20 cellular contexts compared by ENCODE assay signal in genomic region chr1:245583575-245584330, GRCh38.
DNase-seq lines count a peak whose midpoint lies in the region; FAIRE-seq and TF ChIP-seq lines count a peak whose summit lies in the region.
"Had no signal": no experiment of that assay in that cellular context is flagged by ENCODE, and none has a peak within 500 bp of the region (broad histone marks: within the 10 kb centered on the region; RNA-seq: fewer than 3 reads in every experiment).

No MANE protein-coding gene starts in this region.

- H3K4me1 ChIP-seq in mammary epithelial cell (ENCODE audit: insufficient read depth, low read length) (no peaks in the 10 kb centered on the region), trophoblast cell (ENCODE audit: control insufficient read depth in 1 of 2, insufficient read depth in 2 of 2, low read length in 2 of 2) (peaks cover 9 to 12% of the 10 kb centered on the region in 2 experiments)
- H3K4me1 ChIP-seq: spleen, suprapubic skin had no signal

- no peak overlapping the region for H4K8ac ChIP-seq in trophoblast cell (ENCODE audit: low read depth, low read length)

- no peak overlapping the region for H3K14ac ChIP-seq in trophoblast cell (ENCODE audit: low read length)

- DNase-seq in MCF 10A (ENCODE audit: unreplicated experiment) = peak; percentile 88
- no peak for DNase-seq in mammary epithelial cell
- peak; percentile 55 for DNase-seq in RCC 7860 (ENCODE audit: low spot score)
- DNase-seq in fibroblast of villous mesenchyme (ENCODE audit: low read depth) = peak; percentile 31
- DNase-seq in trophoblast cell = peak in 1 of 2 donors; percentile 12
- no peak for DNase-seq in NK-92 treated with Interleukin-12 subunit alpha and Interleukin-12 subunit beta, amount 100 ng/mL, for 24 hours (lab: John Stamatoyannopoulos, UW)
- DNase-seq in cerebellar nuclear complex (lab: John Stamatoyannopoulos, UW) = no peak
- no peak for DNase-seq in GF-D8 (lab: John Stamatoyannopoulos, UW)
- DNase-seq: activated B cell treated with CpG ODN at 0.5 μM for 24 hours; activated CD8-positive, alpha-beta T cell treated with anti-CD3 and anti-CD28 coated beads, Interleukin-2, amount 10 ng/mL, durations not matched to agents 7 days and 5 days; activated naive CD8-positive, alpha-beta T cell treated with anti-CD3 and anti-CD28 coated beads, Interleukin-2, amount 10 ng/mL, durations not matched to agents 7 days and 5 days; activated T-cell treated with anti-CD3 and anti-CD28 coated beads, Interleukin-2, amount 50 U/mL, for 72 hours; CD4-positive, alpha-beta T cell; effector memory CD8-positive, alpha-beta T cell; MG63; spleen; T-helper 17 cell had no signal

- H3K4me1 Mint-ChIP-seq in MCF 10A (ENCODE audit: insufficient read depth, unreplicated experiment) = peaks cover 7% of the 10 kb centered on the region
- H3K4me1 Mint-ChIP-seq: activated B cell treated with CpG ODN at 0.5 μM for 24 hours; activated naive CD8-positive, alpha-beta T cell treated with anti-CD3 and anti-CD28 coated beads, Interleukin-2, amount 10 ng/mL, durations not matched to agents 7 days and 5 days; central memory CD8-positive, alpha-beta T cell; T-helper 17 cell had no signal

- no peak overlapping the region for H2BK5ac ChIP-seq in trophoblast cell (ENCODE audit: low read depth, low read length, poor library complexity)

- H3K27me3 Mint-ChIP-seq in MCF 10A (ENCODE audit: insufficient read depth, unreplicated experiment) = peaks cover 40% of the 10 kb centered on the region
- H3K27me3 Mint-ChIP-seq: activated naive CD8-positive, alpha-beta T cell treated with anti-CD3 and anti-CD28 coated beads, Interleukin-2, amount 10 ng/mL, durations not matched to agents 7 days and 5 days; CD4-positive, alpha-beta T cell had no signal

- H3K9me3 Mint-ChIP-seq in MCF 10A (ENCODE audit: unreplicated experiment) = no peaks in the 10 kb centered on the region
- H3K9me3 Mint-ChIP-seq: activated B cell treated with CpG ODN at 0.5 μM for 24 hours; activated naive CD8-positive, alpha-beta T cell treated with anti-CD3 and anti-CD28 coated beads, Interleukin-2, amount 10 ng/mL, durations not matched to agents 7 days and 5 days; activated T-cell treated with anti-CD3 and anti-CD28 coated beads, Interleukin-2, amount 50 U/mL, for 72 hours; CD4-positive, alpha-beta T cell; central memory CD8-positive, alpha-beta T cell; effector memory CD8-positive, alpha-beta T cell had no signal

- no peak overlapping the region for H3K4ac ChIP-seq in trophoblast cell (ENCODE audit: low read depth, low read length)

- no peak overlapping the region for H3K4me2 ChIP-seq in mammary epithelial cell (ENCODE audit: insufficient read depth, low read depth, low read length)
- H3K4me2 ChIP-seq in trophoblast cell (ENCODE audit: low read length) = no peak overlapping the region

- peak overlapping the region; percentile 26 for H4K91ac ChIP-seq in trophoblast cell (ENCODE audit: low read depth, low read length)

- peak overlapping the region; percentile 18 for H2BK12ac ChIP-seq in trophoblast cell (ENCODE audit: low read length)

- dilution Hi-C loops in mammary epithelial cell (cut with HindIII; ENCODE audit: low sequenced_read_pairs) = no loop called here

- H2AFZ ChIP-seq in mammary epithelial cell (ENCODE audit: low read depth, low read length) (no peak overlapping the region), trophoblast cell (ENCODE audit: insufficient read depth, low read length, poor library complexity) (no peak overlapping the region)

- H3K18ac ChIP-seq in trophoblast cell (ENCODE audit: low read length) = no peak overlapping the region

- no peak overlapping the region for H3K4me3 ChIP-seq in mammary epithelial cell (replicated peaks in 1 of 3; ENCODE audit: insufficient read depth in 1 of 3, low read depth in 2 of 3, low read length in 3 of 3)
- H3K4me3 ChIP-seq in fibroblast of villous mesenchyme (ENCODE audit: low read depth, low read length) = no peak overlapping the region
- H3K4me3 ChIP-seq in trophoblast cell (ENCODE audit: low read depth, low read length) = no peak overlapping the region
- H3K4me3 ChIP-seq: MG63, spleen, suprapubic skin had no signal

- H3K36me3 ChIP-seq in mammary epithelial cell (ENCODE audit: insufficient read depth, low read length) (no peaks in the 10 kb centered on the region), trophoblast cell (ENCODE audit: control insufficient read depth in 1 of 2, insufficient read depth in 2 of 2, low read length in 2 of 2) (peaks cover 5 to 7% of the 10 kb centered on the region in 2 experiments)
- H3K36me3 ChIP-seq: MG63, spleen, suprapubic skin had no signal

- FAIRE-seq in RCC 7860 (lab: Jason Lieb, UNC) = peak; percentile 57
- FAIRE-seq: GM19239 had no signal

- no peak overlapping the region for H3K4me3 Mint-ChIP-seq in MCF 10A (ENCODE audit: unreplicated experiment)
- H3K4me3 Mint-ChIP-seq: activated B cell treated with CpG ODN at 0.5 μM for 24 hours; activated CD8-positive, alpha-beta T cell treated with anti-CD3 and anti-CD28 coated beads, Interleukin-2, amount 10 ng/mL, durations not matched to agents 7 days and 5 days; activated naive CD8-positive, alpha-beta T cell treated with anti-CD3 and anti-CD28 coated beads, Interleukin-2, amount 10 ng/mL, durations not matched to agents 7 days and 5 days; activated T-cell treated with anti-CD3 and anti-CD28 coated beads, Interleukin-2, amount 50 U/mL, for 72 hours; CD4-positive, alpha-beta T cell; central memory CD8-positive, alpha-beta T cell; effector memory CD8-positive, alpha-beta T cell; T-helper 17 cell had no signal

- no peaks in the 10 kb centered on the region for H4K20me1 ChIP-seq in mammary epithelial cell (ENCODE audit: insufficient read depth, low read length)

- no peaks in the 10 kb centered on the region for H3K36me3 Mint-ChIP-seq in MCF 10A (ENCODE audit: insufficient read depth, unreplicated experiment)
- H3K36me3 Mint-ChIP-seq: activated naive CD8-positive, alpha-beta T cell treated with anti-CD3 and anti-CD28 coated beads, Interleukin-2, amount 10 ng/mL, durations not matched to agents 7 days and 5 days had no signal

- H3K23ac ChIP-seq in trophoblast cell (ENCODE audit: low read length) = no peak overlapping the region

- H3K9me3 ChIP-seq in mammary epithelial cell (replicated peaks; ENCODE audit: insufficient read depth, low read length) (no peaks in the 10 kb centered on the region), trophoblast cell (ENCODE audit: insufficient read depth, low read depth, low read length) (no peaks in the 10 kb centered on the region)
- H3K9me3 ChIP-seq: MG63, spleen, suprapubic skin had no signal

- CTCF ChIA-PET in MCF 10A (lab: Yijun Ruan, JAX) (interaction anchor here (1.0 to 1.1 kb wide), 2 partner anchors 431 to 504 kb away, joined by 3 to 4 read pairs; no protein-coding TSS in a partner anchor), mammary epithelial cell (lab: Charles Lee; ENCODE audit: low non-redundant PET) (no interaction called here)

- H3K79me1 ChIP-seq in trophoblast cell (ENCODE audit: low read length) = peaks cover 6% of the 10 kb centered on the region

- no peak overlapping the region for H2AK5ac ChIP-seq in trophoblast cell (ENCODE audit: low read length)

- H3K27ac ChIP-seq in mammary epithelial cell (ENCODE audit: insufficient read depth, low read depth, low read length) (no peak overlapping the region), trophoblast cell (ENCODE audit: low read depth, low read length) (no peak overlapping the region)
- H3K27ac ChIP-seq: spleen, suprapubic skin had no signal

- no peak overlapping the region for H4K12ac ChIP-seq in trophoblast cell (ENCODE audit: low read depth, low read length)

- H3K9ac ChIP-seq in mammary epithelial cell (ENCODE audit: insufficient read depth, low read length) (no peak overlapping the region), trophoblast cell (ENCODE audit: low read length) (no peak overlapping the region)

- H3K27ac Mint-ChIP-seq in MCF 10A (ENCODE audit: low read depth, unreplicated experiment) = no peak overlapping the region
- H3K27ac Mint-ChIP-seq: activated B cell treated with CpG ODN at 0.5 μM for 24 hours; activated CD8-positive, alpha-beta T cell treated with anti-CD3 and anti-CD28 coated beads, Interleukin-2, amount 10 ng/mL, durations not matched to agents 7 days and 5 days; activated naive CD8-positive, alpha-beta T cell treated with anti-CD3 and anti-CD28 coated beads, Interleukin-2, amount 10 ng/mL, durations not matched to agents 7 days and 5 days; activated T-cell treated with anti-CD3 and anti-CD28 coated beads, Interleukin-2, amount 50 U/mL, for 72 hours; CD4-positive, alpha-beta T cell; effector memory CD8-positive, alpha-beta T cell; T-helper 17 cell had no signal

- intact Hi-C loops in MCF 10A (cut with micrococcal nuclease) = loop anchor here (10.0 kb wide), 1 partner anchor 429 kb away; the partner anchor contains the start of gene KIF26B
- intact Hi-C loops in mammary epithelial cell (cut with micrococcal nuclease) = loop anchor here (10.0 kb wide), 1 partner anchor 71 kb away; no protein-coding TSS in a partner anchor

- 29% methylated on average over 9 of the region's 15 CpGs for WGBS in mammary epithelial cell (ENCODE audit: low coverage, missing lambda C conversion rate)
- no CpG with 5 or more reads among the region's 15 CpGs for WGBS in trophoblast cell (ENCODE audit: extremely low coverage, insufficient coverage, insufficient read length)

- POLR2A ChIA-PET in MCF 10A (lab: Yijun Ruan, JAX) = interaction anchor here (1.4 kb wide), 1 partner anchor 20 kb away, joined by 3 read pairs; no protein-coding TSS in a partner anchor

- in situ Hi-C loops in mammary epithelial cell (cut with MboI; ENCODE audit: low sequenced_read_pairs in 2 of 2) = no loop called here

- H3K79me2 ChIP-seq in mammary epithelial cell (ENCODE audit: insufficient read depth, low read length) (no peaks in the 10 kb centered on the region), trophoblast cell (ENCODE audit: control insufficient read depth, insufficient read depth, low read length, poor library complexity) (no peaks in the 10 kb centered on the region)

- no TSS peak for BruUV-seq in MCF 10A (replicated peaks; lab: Mats Ljungman, UMichigan)
- BruUV-seq in mammary epithelial cell (replicated peaks; lab: Mats Ljungman, UMichigan) = no TSS peak

- no peaks in the 10 kb centered on the region for H3K27me3 ChIP-seq in mammary epithelial cell (ENCODE audit: insufficient read depth, low read length)
- no peaks in the 10 kb centered on the region for H3K27me3 ChIP-seq in trophoblast cell (ENCODE audit: insufficient read depth, low read length)
- H3K27me3 ChIP-seq: spleen, suprapubic skin had no signal

- TF ChIP-seq CTCF in MCF 10A (IDR thresholded peaks at IDR 0.05; ENCODE audit: unreplicated experiment) = no peak
- TF ChIP-seq CTCF in mammary epithelial cell (conservative IDR thresholded peaks at IDR 0.05 in 1 of 2, IDR thresholded peaks at IDR 0.05 in 1 of 2; ENCODE audit: extremely low read depth in 1 of 2, insufficient read depth in 1 of 2, low read depth in 1 of 2, low read length in 2 of 2) = no peak
- no peak for TF ChIP-seq CTCF in fibroblast of villous mesenchyme (IDR thresholded peaks at IDR 0.05; ENCODE audit: insufficient read depth, low read depth, low read length)

- no peak overlapping the region for H2BK120ac ChIP-seq in trophoblast cell (ENCODE audit: insufficient read depth, low read length, poor library complexity)

Comparison
In these comparisons a context has a peak if more than half of its experiments do, and no peak if none do; other contexts are left out.
1. DNase-seq: peak in MCF 10A (single experiment), RCC 7860 (single experiment) and fibroblast of villous mesenchyme (single experiment); none in mammary epithelial cell (single experiment), NK-92 treated with Interleukin-12 subunit alpha and Interleukin-12 subunit beta, amount 100 ng/mL, for 24 hours (single experiment), cerebellar nuclear complex (0 of 2) and GF-D8 (single experiment).